Comparison of ENCODE assay signal across 1 cellular context in the genomic region with DNA sequence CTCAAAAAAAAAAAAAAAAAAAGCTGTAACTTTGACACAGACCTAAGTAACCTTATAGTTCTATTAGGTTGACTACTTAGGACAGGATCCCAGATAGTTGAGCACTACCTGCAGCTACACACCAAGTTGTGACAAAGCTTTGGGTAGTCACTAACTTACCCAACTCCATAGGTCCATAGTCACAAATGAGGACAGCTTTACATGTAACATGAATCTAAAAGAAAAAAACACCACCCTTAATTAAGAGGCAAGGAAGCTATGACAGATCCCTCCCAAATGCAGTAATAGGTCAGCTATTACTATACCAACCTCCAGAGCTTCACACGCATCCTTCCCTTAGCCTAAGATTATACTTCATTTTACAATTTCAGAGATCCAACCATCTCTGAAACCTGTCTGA.
TF ChIP-seq lines count a peak whose summit lies in the region.

No MANE protein-coding gene starts in this region.

TF ChIP-seq in IMR-90, 13 proteins besides CTCF, POLR2A, EP300 and RAD21 (continued from another document):
- TF ChIP-seq, protein P1, sequence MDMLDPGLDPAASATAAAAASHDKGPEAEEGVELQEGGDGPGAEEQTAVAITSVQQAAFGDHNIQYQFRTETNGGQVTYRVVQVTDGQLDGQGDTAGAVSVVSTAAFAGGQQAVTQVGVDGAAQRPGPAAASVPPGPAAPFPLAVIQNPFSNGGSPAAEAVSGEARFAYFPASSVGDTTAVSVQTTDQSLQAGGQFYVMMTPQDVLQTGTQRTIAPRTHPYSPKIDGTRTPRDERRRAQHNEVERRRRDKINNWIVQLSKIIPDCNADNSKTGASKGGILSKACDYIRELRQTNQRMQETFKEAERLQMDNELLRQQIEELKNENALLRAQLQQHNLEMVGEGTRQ (IDR thresholded peaks at IDR 0.05; ENCODE audit: low read depth, low read length), result no peak
